13 cellular contexts compared by ENCODE assay signal in genomic region chr6:134389129-134389528, GRCh38.
"Had no signal": no experiment of that assay in that cellular context is flagged by ENCODE, and none has a peak within 500 bp of the region (broad histone marks: within the 10 kb centered on the region; RNA-seq: fewer than 3 reads in every experiment).

No MANE protein-coding gene starts in this region.

- DNase-seq: activated CD4-positive, alpha-beta memory T cell treated with anti-CD3 and anti-CD28 coated beads, Interleukin-2, amount 10 ng/mL, durations not matched to agents 7 days and 5 days; activated CD4-positive, alpha-beta T cell treated with anti-CD3 and anti-CD28 coated beads for 36 hours; activated naive CD4-positive, alpha-beta T cell; activated naive CD8-positive, alpha-beta T cell treated with anti-CD3 and anti-CD28 coated beads, Interleukin-2, amount 50 U/mL, for 24 hours; activated T-cell treated with anti-CD3 and anti-CD28 coated beads, Interleukin-2, amount 50 U/mL, for 48 hours; heart right ventricle; islet precursor cell; left ventricle myocardium superior; stimulated activated CD4-positive, alpha-beta T cell treated with anti-CD3 and anti-CD28 coated beads, Interleukin-2, amount 100 ng/mL, for 48 hours; testis had no signal

- H3K27me3 Mint-ChIP-seq: activated CD4-positive, alpha-beta memory T cell treated with anti-CD3 and anti-CD28 coated beads, Interleukin-2, amount 10 ng/mL, durations not matched to agents 7 days and 5 days; activated CD4-positive, alpha-beta T cell treated with anti-CD3 and anti-CD28 coated beads for 36 hours; activated naive CD8-positive, alpha-beta T cell treated with anti-CD3 and anti-CD28 coated beads, Interleukin-2, amount 50 U/mL, for 24 hours; stimulated activated naive CD8-positive, alpha-beta T cell treated with anti-CD3 and anti-CD28 coated beads, Interleukin-15, Interleukin-2, amounts not matched to agents 100 ng/mL and 50 ng/mL, for 24 hours had no signal

- H3K4me1 Mint-ChIP-seq: activated CD4-positive, alpha-beta memory T cell treated with anti-CD3 and anti-CD28 coated beads, Interleukin-2, amount 10 ng/mL, durations not matched to agents 7 days and 5 days; activated CD4-positive, alpha-beta T cell treated with anti-CD3 and anti-CD28 coated beads for 36 hours had no signal

- H3K4me1 ChIP-seq: ascending aorta, heart right ventricle, testis had no signal

- H3K9me3 Mint-ChIP-seq: activated CD4-positive, alpha-beta memory T cell treated with anti-CD3 and anti-CD28 coated beads, Interleukin-2, amount 10 ng/mL, durations not matched to agents 7 days and 5 days; stimulated activated naive CD8-positive, alpha-beta T cell treated with anti-CD3 and anti-CD28 coated beads, Interleukin-15, Interleukin-2, amounts not matched to agents 100 ng/mL and 50 ng/mL, for 24 hours had no signal

- H3K27me3 ChIP-seq: ascending aorta, heart right ventricle, testis had no signal

- H3K9me3 ChIP-seq: ascending aorta, testis had no signal

- H3K4me3 ChIP-seq: ascending aorta, heart right ventricle, testis had no signal

- ATAC-seq: activated CD4-positive, alpha-beta T cell treated with anti-CD3 and anti-CD28 coated beads for 36 hours; activated naive CD8-positive, alpha-beta T cell treated with anti-CD3 and anti-CD28 coated beads, Interleukin-2, amount 50 U/mL, for 24 hours; heart right ventricle; left ventricle myocardium superior had no signal

- H3K27ac Mint-ChIP-seq: activated CD4-positive, alpha-beta memory T cell treated with anti-CD3 and anti-CD28 coated beads, Interleukin-2, amount 10 ng/mL, durations not matched to agents 7 days and 5 days; activated CD4-positive, alpha-beta T cell treated with anti-CD3 and anti-CD28 coated beads for 36 hours; activated naive CD8-positive, alpha-beta T cell treated with anti-CD3 and anti-CD28 coated beads, Interleukin-2, amount 50 U/mL, for 24 hours; stimulated activated naive CD8-positive, alpha-beta T cell treated with anti-CD3 and anti-CD28 coated beads, Interleukin-15, Interleukin-2, amounts not matched to agents 100 ng/mL and 50 ng/mL, for 24 hours had no signal

- H3K36me3 ChIP-seq: ascending aorta, heart right ventricle had no signal

- H3K4me3 Mint-ChIP-seq: activated CD4-positive, alpha-beta memory T cell treated with anti-CD3 and anti-CD28 coated beads, Interleukin-2, amount 10 ng/mL, durations not matched to agents 7 days and 5 days; activated CD4-positive, alpha-beta T cell treated with anti-CD3 and anti-CD28 coated beads for 36 hours; activated naive CD8-positive, alpha-beta T cell treated with anti-CD3 and anti-CD28 coated beads, Interleukin-2, amount 50 U/mL, for 24 hours; stimulated activated naive CD8-positive, alpha-beta T cell treated with anti-CD3 and anti-CD28 coated beads, Interleukin-15, Interleukin-2, amounts not matched to agents 100 ng/mL and 50 ng/mL, for 24 hours had no signal

- H3K27ac ChIP-seq: ascending aorta, heart right ventricle, testis, VCaP had no signal
